In genomic region chr9:2271426-2271825, GRCh38 we compare ENCODE assay signal across 9 cellular contexts.
DNase-seq lines count a peak whose midpoint lies in the region; ATAC-seq and TF ChIP-seq lines count a peak whose summit lies in the region.
"Had no signal": no experiment of that assay in that cellular context is flagged by ENCODE, and none has a peak within 500 bp of the region (broad histone marks: within the 10 kb centered on the region; RNA-seq: fewer than 3 reads in every experiment).

No MANE protein-coding gene starts in this region.

- 0 out of 2 replicates have a peak, but pooled peaks have one; percentile 20 for TF ChIP-seq POLR2A in Raji (IDR thresholded peaks at IDR 0.05; ENCODE audit: insufficient read depth, low read depth, low read length)

- no peak overlapping the region for H3K4me3 ChIP-seq in lung
- H3K4me3 ChIP-seq in WERI-Rb-1 (ENCODE audit: low read depth, low read length), result no peak overlapping the region

- TF ChIP-seq CTCF in lung (IDR thresholded peaks at IDR 0.05; ENCODE audit: control extremely low read depth, extremely low read depth), result no peak
- no peak for TF ChIP-seq CTCF in WERI-Rb-1 (IDR thresholded peaks at IDR 0.05; ENCODE audit: low read depth, low read length)

- H3K27ac ChIP-seq in lung (ENCODE audit: low read depth in 1 of 2, low read length in 1 of 2), result no peak overlapping the region
- H3K27ac ChIP-seq in WERI-Rb-1, result no peak overlapping the region

- no peaks in the 10 kb centered on the region for H3K9me3 ChIP-seq in lung (ENCODE audit: control insufficient read depth in 2 of 2, insufficient read depth in 1 of 2, low read length in 1 of 2)
- no peaks in the 10 kb centered on the region for H3K9me3 ChIP-seq in WERI-Rb-1 (ENCODE audit: severe bottlenecking)

- WGBS in lung, 2 donors, result 30 to 38% methylated on average over 4 of the region's 4 CpGs

- ATAC-seq in HG02973 (IDR thresholded peaks at IDR 0.05; ENCODE audit: unreplicated experiment), result peak; percentile 87
- peak; percentile 29 for ATAC-seq in lung (ENCODE audit: insufficient read depth, low FRiP score)
- no peak for ATAC-seq in HG03039 (IDR thresholded peaks at IDR 0.05; ENCODE audit: unreplicated experiment)

- H3K27me3 ChIP-seq in lung (ENCODE audit: control insufficient read depth, insufficient read depth) (no peaks in the 10 kb centered on the region), WERI-Rb-1 (ENCODE audit: insufficient read depth, low read depth, severe bottlenecking) (no peaks in the 10 kb centered on the region)

- H3K36me3 ChIP-seq in lung (ENCODE audit: control insufficient read depth in 2 of 2, insufficient read depth in 2 of 2, low read length in 2 of 2) (no peaks in the 10 kb centered on the region), WERI-Rb-1 (no peaks in the 10 kb centered on the region)

- DNase-seq in stimulated activated CD4-positive, alpha-beta T cell treated with anti-CD3 and anti-CD28 coated beads, Interleukin-1b, Interleukin-23, amount 100 ng/mL, for 48 hours, result peak; percentile 11
- no peak for DNase-seq in stimulated activated CD4-positive, alpha-beta T cell treated with anti-CD3 and anti-CD28 coated beads, Interleukin-2, amount 100 ng/mL, for 48 hours
- DNase-seq in lung (ENCODE audit: low spot score), result no peak
- no peak for DNase-seq in SW 1271 (lab: John Stamatoyannopoulos, UW)
- DNase-seq in WERI-Rb-1, result no peak
- DNase-seq: left cardiac atrium had no signal

- H3K4me1 ChIP-seq in lung (ENCODE audit: control insufficient read depth in 2 of 2, insufficient read depth in 2 of 2, low read length in 2 of 2), result peaks cover 0 to 6% of the 10 kb centered on the region in 2 donors
